In the genomic region with DNA sequence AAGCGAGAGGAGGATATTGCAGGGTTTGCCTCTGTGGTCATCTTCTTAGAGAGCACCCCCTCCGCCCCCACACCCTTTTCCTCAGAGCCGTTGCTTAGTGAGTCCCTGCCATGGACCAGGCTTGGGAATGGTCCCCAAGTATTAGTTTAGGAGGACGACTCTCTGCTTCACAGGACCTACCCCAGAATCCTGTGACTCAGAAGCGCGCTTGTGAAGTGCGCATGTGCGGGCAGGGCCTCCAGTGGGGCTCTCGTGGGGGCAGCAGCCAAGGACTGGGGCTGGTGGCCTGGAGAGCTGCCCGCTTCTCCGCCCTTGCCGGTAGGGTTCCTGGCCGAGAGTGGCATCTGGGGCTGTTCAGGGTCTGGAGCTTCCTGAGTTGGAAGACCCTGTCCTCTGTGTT, we compare ENCODE assay signal across 8 cellular contexts. TPM values are rescaled to one million over a fixed set of nuclear protein-coding genes. Genes with fewer than 3 reads are reported as not detected.
DNase-seq lines count a peak whose midpoint lies in the region; ATAC-seq and TF ChIP-seq lines count a peak whose summit lies in the region.

No MANE protein-coding gene starts in this region.

- H3K27me3 ChIP-seq in spleen (replicated peaks in 1 of 7) = no peaks in the 10 kb centered on the region

- TF ChIP-seq CTCF in spleen (IDR thresholded peaks at IDR 0.05 in 8 of 11, conservative IDR thresholded peaks at IDR 0.05 in 3 of 11) (no peak), mesothelial cell of epicardium (IDR thresholded peaks at IDR 0.05; ENCODE audit: unreplicated experiment) (no peak)

- intact Hi-C loops in Right ventricle myocardium superior (cut with DNase I) (loop anchor here (5.0 kb wide), 1 partner anchor 74 kb away; a partner anchor contains a TSS), spleen (cut with DNase I; ENCODE audit: low total_unique reads) (loop anchor here (5.0 to 10.0 kb wide), 2 partner anchors 39 to 71 kb away; a partner anchor contains a TSS)

- DNase-seq in NCI-H2029 (lab: John Stamatoyannopoulos, UW) (peak; percentile 23), NCI-H2029 treated with DMSO at 0.1 percent for 48 hours (lab: John Stamatoyannopoulos, UW) (no peak), Right ventricle myocardium superior (peak; percentile 53), spleen (peak; percentile 79), mesothelial cell of epicardium (ENCODE audit: low spot score in 2 of 2, unreplicated experiment in 2 of 2) (no peak)
- peak; percentile 52 for DNase-seq in activated CD8-positive, alpha-beta memory T cell treated with anti-CD3 and anti-CD28 coated beads, Interleukin-2, amount 10 ng/mL, durations not matched to agents 7 days and 5 days
- no peak for DNase-seq in stimulated activated CD4-positive, alpha-beta T cell treated with anti-CD3 and anti-CD28 coated beads, Interleukin-2, amount 100 ng/mL, for 48 hours

- ATAC-seq in activated CD8-positive, alpha-beta memory T cell treated with anti-CD3 and anti-CD28 coated beads, Interleukin-2, amount 10 ng/mL, durations not matched to agents 7 days and 5 days = no peak
- peak; percentile 26 for ATAC-seq in Right ventricle myocardium superior (ENCODE audit: poor library complexity)
- ATAC-seq in HG03097 (IDR thresholded peaks at IDR 0.05; ENCODE audit: low FRiP score, unreplicated experiment) = no peak

- H3K4me3 ChIP-seq in spleen = peak overlapping the region in 6 of 8 donors; percentile 5 to 67 (median 42)

- peaks cover 16 to 67% (median 44%) of the 10 kb centered on the region in 6 donors for H3K4me1 ChIP-seq in spleen

- H3K36me3 ChIP-seq in spleen = peaks cover 0 to 18% (median 1%) of the 10 kb centered on the region in 6 donors

- H3K27me3 Mint-ChIP-seq in activated CD8-positive, alpha-beta memory T cell treated with anti-CD3 and anti-CD28 coated beads, Interleukin-2, amount 10 ng/mL, durations not matched to agents 7 days and 5 days = no peaks in the 10 kb centered on the region
- H3K27me3 Mint-ChIP-seq in mesothelial cell of epicardium (ENCODE audit: low read depth) = no peaks in the 10 kb centered on the region

- WGBS in spleen, 5 donors = 61 to 78% (median 76%) methylated on average over 10 to 13 of the region's 13 CpGs

- H3K27ac Mint-ChIP-seq in activated CD8-positive, alpha-beta memory T cell treated with anti-CD3 and anti-CD28 coated beads, Interleukin-2, amount 10 ng/mL, durations not matched to agents 7 days and 5 days = peak overlapping the region; percentile 75
- no peak overlapping the region for H3K27ac Mint-ChIP-seq in mesothelial cell of epicardium

- peak overlapping the region; percentile 58 for H3K4me3 Mint-ChIP-seq in activated CD8-positive, alpha-beta memory T cell treated with anti-CD3 and anti-CD28 coated beads, Interleukin-2, amount 10 ng/mL, durations not matched to agents 7 days and 5 days
- no peak overlapping the region for H3K4me3 Mint-ChIP-seq in mesothelial cell of epicardium

- no peaks in the 10 kb centered on the region for H3K9me3 ChIP-seq in spleen

- CTCF ChIA-PET in activated CD8-positive, alpha-beta memory T cell treated with anti-CD3 and anti-CD28 coated beads, Interleukin-2, amount 10 ng/mL, durations not matched to agents 7 days and 5 days (lab: Charles Lee) = interaction anchor here (2.3 kb wide), 1 partner anchor 12 kb away, joined by 15 read pairs; no protein-coding TSS in a partner anchor

- peak overlapping the region in 7 of 8 donors; percentile 4 to 82 (median 65) for H3K27ac ChIP-seq in spleen

- H3K36me3 Mint-ChIP-seq in activated CD8-positive, alpha-beta memory T cell treated with anti-CD3 and anti-CD28 coated beads, Interleukin-2, amount 10 ng/mL, durations not matched to agents 7 days and 5 days = peaks cover 4% of the 10 kb centered on the region
- H3K36me3 Mint-ChIP-seq in mesothelial cell of epicardium = peaks cover 6% of the 10 kb centered on the region

- H3K9me3 Mint-ChIP-seq in activated CD8-positive, alpha-beta memory T cell treated with anti-CD3 and anti-CD28 coated beads, Interleukin-2, amount 10 ng/mL, durations not matched to agents 7 days and 5 days (ENCODE audit: low read depth) = no peaks in the 10 kb centered on the region
- H3K9me3 Mint-ChIP-seq in mesothelial cell of epicardium = no peaks in the 10 kb centered on the region

- TF ChIP-seq POLR2A in spleen (IDR thresholded peaks at IDR 0.05) = no peak

- peaks cover 44% of the 10 kb centered on the region for H3K4me1 Mint-ChIP-seq in activated CD8-positive, alpha-beta memory T cell treated with anti-CD3 and anti-CD28 coated beads, Interleukin-2, amount 10 ng/mL, durations not matched to agents 7 days and 5 days
- H3K4me1 Mint-ChIP-seq in mesothelial cell of epicardium = peaks cover 25% of the 10 kb centered on the region

RNA-seq across cellular contexts. Expression of a gene that starts 37.3 kb away (rescaled TPM):
- 100 to 1,000 TPM; 385 to 405 TPM for total RNA-seq in activated CD8-positive, alpha-beta memory T cell treated with anti-CD3 and anti-CD28 coated beads, Interleukin-2, amount 10 ng/mL, durations not matched to agents 7 days and 5 days
- total RNA-seq in Right ventricle myocardium superior = 54.5 TPM
- 100 to 1,000 TPM; 101 to 193 (median 152) TPM for total RNA-seq in spleen
- polyA plus RNA-seq in spleen = 100 to 1,000 TPM; 248 to 276 (median 250) TPM
- total RNA-seq in mesothelial cell of epicardium = 459 to 483 TPM (median 479 TPM) in 3 replicates

RNA-seq across cellular contexts. Expression of a gene that starts 59.4 kb away (rescaled TPM):
- total RNA-seq in activated CD8-positive, alpha-beta memory T cell treated with anti-CD3 and anti-CD28 coated beads, Interleukin-2, amount 10 ng/mL, durations not matched to agents 7 days and 5 days = not detected
- total RNA-seq in Right ventricle myocardium superior = 0.83 TPM
- 1 to 10 TPM in 1 of 7 donors, under 1 TPM in 5, not detected in 1; 0.40 to 1.3 (median 0.71) TPM for total RNA-seq in spleen
- under 1 TPM; 0.26 to 0.38 (median 0.26) TPM for polyA plus RNA-seq in spleen
- 0.86 to 1.6 TPM (median 1.3 TPM) in 3 replicates for total RNA-seq in mesothelial cell of epicardium

Comparison
In these comparisons a context has a peak if more than half of its experiments do, and no peak if none do; other contexts are left out.
1. DNase-seq: peak in NCI-H2029 (single experiment), activated CD8-positive, alpha-beta memory T cell treated with anti-CD3 and anti-CD28 coated beads, Interleukin-2, amount 10 ng/mL, durations not matched to agents 7 days and 5 days (single experiment), Right ventricle myocardium superior (single experiment) and spleen (single experiment); none in NCI-H2029 treated with DMSO at 0.1 percent for 48 hours (single experiment), mesothelial cell of epicardium (0 of 2) and stimulated activated CD4-positive, alpha-beta T cell treated with anti-CD3 and anti-CD28 coated beads, Interleukin-2, amount 100 ng/mL, for 48 hours (0 of 2).